Comparison of ENCODE assay signal across 1 cellular context in the genomic region with DNA sequence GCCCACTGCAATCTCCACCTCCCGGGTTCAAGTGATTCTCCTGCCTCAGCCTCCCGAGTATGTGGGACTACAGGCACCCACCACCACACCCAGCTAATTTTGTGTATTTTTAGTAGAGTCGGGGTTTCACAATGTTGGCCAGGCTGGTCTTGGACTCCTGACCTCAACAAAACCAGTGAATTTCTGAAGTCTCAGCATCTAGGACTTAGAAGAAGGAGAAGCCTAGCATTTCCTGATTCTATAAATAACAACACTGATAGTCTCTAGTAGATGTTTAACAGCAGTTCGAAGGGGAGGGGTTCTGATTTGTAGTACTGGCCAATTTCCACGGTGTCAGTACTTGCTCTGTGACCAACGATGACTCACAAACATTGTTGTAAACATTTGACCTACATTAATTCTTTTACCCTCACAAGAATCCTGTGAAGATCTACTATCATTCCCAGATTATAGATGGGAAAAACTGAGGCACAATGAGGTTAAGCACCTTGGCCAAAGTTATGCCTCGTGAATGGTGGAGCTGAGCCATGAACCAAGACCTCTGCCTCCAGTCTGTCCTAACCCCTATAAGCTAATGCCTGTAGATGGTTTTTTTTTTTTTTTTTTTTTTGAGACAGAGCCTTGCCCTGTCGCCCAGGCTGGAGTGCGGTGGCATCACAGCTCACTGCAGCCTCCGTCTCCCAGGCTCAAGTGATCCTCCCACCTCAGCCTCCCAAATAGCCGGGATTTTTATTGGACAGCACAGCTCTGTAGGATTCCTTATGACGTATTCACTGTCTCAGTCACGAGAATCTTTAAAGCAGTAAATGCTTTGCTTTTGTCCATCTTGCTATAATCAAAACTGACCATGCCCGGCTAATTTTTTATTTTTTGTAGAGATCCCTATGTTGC.
TF ChIP-seq lines count a peak whose summit lies in the region.

No MANE protein-coding gene starts in this region.

TF ChIP-seq in endothelial cell of umbilical vein, 7 proteins besides CTCF, POLR2A, EP300 and RAD21 (continued from another document):
- TF ChIP-seq FOS (IDR thresholded peaks at IDR 0.05; ENCODE audit: borderline replicate concordance, insufficient read depth, low read length): peak; percentile 73
